Comparison of ENCODE assay signal across 32 cellular contexts in the genomic region with DNA sequence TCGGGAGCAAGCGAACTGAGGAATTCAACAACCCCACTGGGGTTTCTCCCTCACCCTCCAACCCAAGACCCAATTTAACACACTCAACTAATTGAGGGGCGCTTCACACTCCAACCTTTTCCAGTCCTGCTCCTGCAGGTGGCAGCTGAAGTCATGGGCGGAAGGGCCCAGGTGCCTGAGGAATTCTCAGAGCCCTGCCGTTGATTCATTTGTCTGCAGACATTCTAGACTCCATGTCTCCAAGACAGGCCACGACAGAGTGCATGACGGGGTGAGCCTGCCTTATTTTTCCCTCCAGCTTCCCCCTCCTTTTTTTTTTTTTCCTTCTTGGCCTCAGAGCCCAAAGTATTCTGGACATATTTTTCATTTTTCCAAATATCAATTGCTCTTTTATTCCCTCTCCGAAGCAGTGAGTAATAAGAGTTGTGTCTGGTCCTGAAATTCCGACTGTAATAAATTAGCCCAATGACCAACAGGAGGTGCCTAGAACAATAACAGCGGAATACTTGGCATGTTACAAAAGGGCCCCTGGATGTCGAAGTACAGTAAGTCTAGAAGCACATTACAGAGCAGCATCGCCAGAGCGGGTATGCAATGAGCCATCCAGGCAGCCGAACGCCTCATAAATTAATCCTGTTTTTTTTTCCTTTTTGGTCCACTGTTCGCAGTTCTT. TPM values are rescaled to one million over a fixed set of nuclear protein-coding genes. Genes with fewer than 3 reads are reported as not detected.
DNase-seq lines count a peak whose midpoint lies in the region; ATAC-seq and TF ChIP-seq lines count a peak whose summit lies in the region.
"Had no signal": no experiment of that assay in that cellular context is flagged by ENCODE, and none has a peak within 500 bp of the region (broad histone marks: within the 10 kb centered on the region; RNA-seq: fewer than 3 reads in every experiment).

No MANE protein-coding gene starts in this region.

- 0 out of 2 replicates have a peak, but pooled peaks have one; percentile 8 for TF ChIP-seq CTCF in AG10803 (conservative IDR thresholded peaks at IDR 0.05; ENCODE audit: low read length)
- TF ChIP-seq CTCF in WTC11 (IDR thresholded peaks at IDR 0.05), result no peak
- TF ChIP-seq CTCF in fibroblast of mammary gland (conservative IDR thresholded peaks at IDR 0.05; ENCODE audit: control insufficient read depth, insufficient read depth, low read depth, low read length), result no peak
- TF ChIP-seq CTCF in nephron progenitor cell (IDR thresholded peaks at IDR 0.05), result no peak

- no peaks in the 10 kb centered on the region for H3K27me3 Mint-ChIP-seq in WTC11 (ENCODE audit: low read depth)
- H3K27me3 Mint-ChIP-seq in nephron progenitor cell (ENCODE audit: low read depth, poor library complexity), result peaks cover 8% of the 10 kb centered on the region
- peaks cover 10% of the 10 kb centered on the region for H3K27me3 Mint-ChIP-seq in activated T-cell treated with anti-CD3 and anti-CD28 coated beads, Interleukin-2, amount 50 U/mL, for 4 hours (ENCODE audit: low read depth)
- H3K27me3 Mint-ChIP-seq: activated CD4-positive, alpha-beta memory T cell treated with anti-CD3 and anti-CD28 coated beads, Interleukin-2, amount 10 ng/mL, durations not matched to agents 7 days and 5 days had no signal

- H3K27ac Mint-ChIP-seq in WTC11, result no peak overlapping the region
- H3K27ac Mint-ChIP-seq in nephron progenitor cell, result peak overlapping the region; percentile 37
- H3K27ac Mint-ChIP-seq: activated CD4-positive, alpha-beta memory T cell treated with anti-CD3 and anti-CD28 coated beads, Interleukin-2, amount 10 ng/mL, durations not matched to agents 7 days and 5 days; activated naive CD8-positive, alpha-beta T cell treated with anti-CD3 and anti-CD28 coated beads, Interleukin-2, amount 10 ng/mL, durations not matched to agents 7 days and 5 days; natural killer cell treated with Interleukin-12 subunit alpha and Interleukin-12 subunit beta and Interleukin-15 and Interleukin-18, amount 100 ng/mL, for 72 hours had no signal

- no peak overlapping the region for H3K4me3 ChIP-seq in AG10803 (ENCODE audit: low read length)
- H3K4me3 ChIP-seq in fibroblast of mammary gland (ENCODE audit: control insufficient read depth, low read depth, low read length), result no peak overlapping the region
- H3K4me3 ChIP-seq: BLaER1 treated with 17β-estradiol and CSF1 and Interleukin-3, amounts not matched to agents 10 nM and 100 nM; HAP-1; MG63; mucosa of descending colon; SK-N-MC; spleen; transverse colon had no signal

- H3K9me3 Mint-ChIP-seq in WTC11, result peaks cover 15% of the 10 kb centered on the region
- peaks cover 20% of the 10 kb centered on the region for H3K9me3 Mint-ChIP-seq in nephron progenitor cell
- H3K9me3 Mint-ChIP-seq in activated T-cell treated with anti-CD3 and anti-CD28 coated beads, Interleukin-2, amount 50 U/mL, for 4 hours, result no peaks in the 10 kb centered on the region
- H3K9me3 Mint-ChIP-seq: activated CD4-positive, alpha-beta memory T cell treated with anti-CD3 and anti-CD28 coated beads, Interleukin-2, amount 10 ng/mL, durations not matched to agents 7 days and 5 days; natural killer cell treated with Interleukin-12 subunit alpha and Interleukin-12 subunit beta and Interleukin-15 and Interleukin-18, amount 100 ng/mL, for 72 hours had no signal

- CTCF ChIA-PET in WTC11 (lab: Charles Lee), result interaction anchor here (1.1 kb wide), 1 partner anchor 358 kb away, joined by 3 read pairs; a partner anchor contains a TSS

- H3K4me1 Mint-ChIP-seq in WTC11 (no peaks in the 10 kb centered on the region; the same call in 1 of the 2 replicates), nephron progenitor cell (peaks cover 13% of the 10 kb centered on the region)
- no peaks in the 10 kb centered on the region for H3K4me1 Mint-ChIP-seq in activated T-cell treated with anti-CD3 and anti-CD28 coated beads, Interleukin-2, amount 50 U/mL, for 4 hours (ENCODE audit: low read depth)
- H3K4me1 Mint-ChIP-seq: activated CD4-positive, alpha-beta memory T cell treated with anti-CD3 and anti-CD28 coated beads, Interleukin-2, amount 10 ng/mL, durations not matched to agents 7 days and 5 days; activated naive CD8-positive, alpha-beta T cell treated with anti-CD3 and anti-CD28 coated beads, Interleukin-2, amount 10 ng/mL, durations not matched to agents 7 days and 5 days; brain had no signal

- no peaks in the 10 kb centered on the region for H3K36me3 Mint-ChIP-seq in WTC11
- H3K36me3 Mint-ChIP-seq in nephron progenitor cell (ENCODE audit: low read depth), result no peaks in the 10 kb centered on the region
- no peaks in the 10 kb centered on the region for H3K36me3 Mint-ChIP-seq in activated T-cell treated with anti-CD3 and anti-CD28 coated beads, Interleukin-2, amount 50 U/mL, for 4 hours (ENCODE audit: insufficient read depth)
- H3K36me3 Mint-ChIP-seq: activated naive CD8-positive, alpha-beta T cell treated with anti-CD3 and anti-CD28 coated beads, Interleukin-2, amount 10 ng/mL, durations not matched to agents 7 days and 5 days; brain; natural killer cell treated with Interleukin-12 subunit alpha and Interleukin-12 subunit beta and Interleukin-15 and Interleukin-18, amount 100 ng/mL, for 72 hours had no signal

- POLR2A ChIA-PET in WTC11 (lab: Charles Lee), result no interaction called here

- H3K4me3 Mint-ChIP-seq in WTC11, result no peak overlapping the region
- no peak overlapping the region for H3K4me3 Mint-ChIP-seq in nephron progenitor cell
- H3K4me3 Mint-ChIP-seq in activated T-cell treated with anti-CD3 and anti-CD28 coated beads, Interleukin-2, amount 50 U/mL, for 4 hours, result no peak overlapping the region
- H3K4me3 Mint-ChIP-seq: activated CD4-positive, alpha-beta memory T cell treated with anti-CD3 and anti-CD28 coated beads, Interleukin-2, amount 10 ng/mL, durations not matched to agents 7 days and 5 days; activated naive CD8-positive, alpha-beta T cell treated with anti-CD3 and anti-CD28 coated beads, Interleukin-2, amount 10 ng/mL, durations not matched to agents 7 days and 5 days; natural killer cell treated with Interleukin-12 subunit alpha and Interleukin-12 subunit beta and Interleukin-15 and Interleukin-18, amount 100 ng/mL, for 72 hours had no signal

- intact Hi-C loops in left cardiac atrium (cut with DNase I), result no loop called here

- DNase-seq in AG10803 (ENCODE audit: low read depth) (peak; percentile 74), WTC11 (ENCODE audit: low spot score) (no peak), fibroblast of mammary gland (ENCODE audit: low read depth) (peak; percentile 48), nephron progenitor cell (no peak), HuH-7.5 (ENCODE audit: low spot score) (no peak), left cardiac atrium (no peak), NCI-H2171 treated with DMSO at 0.1 percent for 48 hours (lab: John Stamatoyannopoulos, UW) (no peak)
- DNase-seq in activated T-cell treated with anti-CD3 and anti-CD28 coated beads, Interleukin-2, amount 50 U/mL, for 4 hours, result no peak
- DNase-seq: activated CD4-positive, alpha-beta memory T cell treated with anti-CD3 and anti-CD28 coated beads, Interleukin-2, amount 10 ng/mL, durations not matched to agents 7 days and 5 days; activated CD4-positive, CD25-positive, alpha-beta regulatory T cell treated with anti-CD3 and anti-CD28 coated beads, Interleukin-2, amount 50 U/mL, for 72 hours; activated effector memory CD4-positive, alpha-beta T cell treated with Interleukin-2 at 50 U/mL for 16 hours; activated naive CD8-positive, alpha-beta T cell treated with anti-CD3 and anti-CD28 coated beads, Interleukin-2, amount 10 ng/mL, durations not matched to agents 7 days and 5 days; KBM-7; left ventricle myocardium superior; MG63; mucosa of descending colon; NCI-H1105 treated with DMSO at 0.1 percent for 48 hours; NCI-H2029 treated with DMSO at 0.1 percent for 48 hours; NCI-H345; NCI-H82; spleen; transverse colon had no signal

- ATAC-seq in WTC11 (0 out of 2 replicates have a peak, but pooled peaks have one; percentile 24), left cardiac atrium (no peak)
- no peak for ATAC-seq in activated T-cell treated with anti-CD3 and anti-CD28 coated beads, Interleukin-2, amount 50 U/mL, for 4 hours
- ATAC-seq: left ventricle myocardium superior, mucosa of descending colon had no signal

TF ChIP-seq in WTC11, 78 proteins besides CTCF, POLR2A, EP300 and RAD21:
- TF ChIP-seq ZNF317 (CRISPR knock-in tag; IDR thresholded peaks at IDR 0.05; ENCODE audit: borderline replicate concordance, low read depth) (no peak), EMX1 (CRISPR knock-in tag; IDR thresholded peaks at IDR 0.05) (no peak), ZNF138 (CRISPR knock-in tag; conservative IDR thresholded peaks at IDR 0.05) (no peak), ZNF232 (CRISPR knock-in tag; IDR thresholded peaks at IDR 0.05) (no peak), CREB1 (CRISPR knock-in tag; IDR thresholded peaks at IDR 0.05) (no peak), ATF1 (CRISPR knock-in tag; IDR thresholded peaks at IDR 0.05) (no peak)
- TF ChIP-seq, protein P1, sequence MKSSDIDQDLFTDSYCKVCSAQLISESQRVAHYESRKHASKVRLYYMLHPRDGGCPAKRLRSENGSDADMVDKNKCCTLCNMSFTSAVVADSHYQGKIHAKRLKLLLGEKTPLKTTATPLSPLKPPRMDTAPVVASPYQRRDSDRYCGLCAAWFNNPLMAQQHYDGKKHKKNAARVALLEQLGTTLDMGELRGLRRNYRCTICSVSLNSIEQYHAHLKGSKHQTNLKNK (CRISPR knock-in tag; IDR thresholded peaks at IDR 0.05), result no peak

RNA-seq across cellular contexts. Expression of a gene that starts 8.7 kb away (rescaled TPM):
- total RNA-seq in WTC11 (2021) (not detected in 3 replicates), left cardiac atrium (not detected)
- not detected for total RNA-seq in activated T-cell treated with anti-CD3 and anti-CD28 coated beads, Interleukin-2, amount 50 U/mL, for 4 hours
- total RNA-seq: A673; activated CD4-positive, alpha-beta memory T cell treated with anti-CD3 and anti-CD28 coated beads, Interleukin-2, amount 10 ng/mL, durations not matched to agents 7 days and 5 days; activated naive CD8-positive, alpha-beta T cell treated with anti-CD3 and anti-CD28 coated beads, Interleukin-2, amount 10 ng/mL, durations not matched to agents 7 days and 5 days; cerebellum; G401; HT1080; left ventricle myocardium superior; mucosa of descending colon; natural killer cell treated with Interleukin-12 subunit alpha and Interleukin-12 subunit beta and Interleukin-15 and Interleukin-18, amount 100 ng/mL, for 72 hours; spleen; T-helper 1 cell treated with Interleukin-12 subunit alpha and Interleukin-12 subunit beta and Interleukin-4 antibody, amounts not matched to agents 30 ng/mL and 1 ng/mL, for 36 hours; transverse colon had no signal

Comparison
In these comparisons a context has a peak if more than half of its experiments do, and no peak if none do; other contexts are left out.
1. DNase-seq: peak in AG10803 (single experiment) and fibroblast of mammary gland (single experiment); none in WTC11 (single experiment), nephron progenitor cell (single experiment), HuH-7.5 (single experiment), left cardiac atrium (single experiment), NCI-H2171 treated with DMSO at 0.1 percent for 48 hours (single experiment) and activated T-cell treated with anti-CD3 and anti-CD28 coated beads, Interleukin-2, amount 50 U/mL, for 4 hours (single experiment).